Comparison of ENCODE assay signal across 1 cellular context in the genomic region with DNA sequence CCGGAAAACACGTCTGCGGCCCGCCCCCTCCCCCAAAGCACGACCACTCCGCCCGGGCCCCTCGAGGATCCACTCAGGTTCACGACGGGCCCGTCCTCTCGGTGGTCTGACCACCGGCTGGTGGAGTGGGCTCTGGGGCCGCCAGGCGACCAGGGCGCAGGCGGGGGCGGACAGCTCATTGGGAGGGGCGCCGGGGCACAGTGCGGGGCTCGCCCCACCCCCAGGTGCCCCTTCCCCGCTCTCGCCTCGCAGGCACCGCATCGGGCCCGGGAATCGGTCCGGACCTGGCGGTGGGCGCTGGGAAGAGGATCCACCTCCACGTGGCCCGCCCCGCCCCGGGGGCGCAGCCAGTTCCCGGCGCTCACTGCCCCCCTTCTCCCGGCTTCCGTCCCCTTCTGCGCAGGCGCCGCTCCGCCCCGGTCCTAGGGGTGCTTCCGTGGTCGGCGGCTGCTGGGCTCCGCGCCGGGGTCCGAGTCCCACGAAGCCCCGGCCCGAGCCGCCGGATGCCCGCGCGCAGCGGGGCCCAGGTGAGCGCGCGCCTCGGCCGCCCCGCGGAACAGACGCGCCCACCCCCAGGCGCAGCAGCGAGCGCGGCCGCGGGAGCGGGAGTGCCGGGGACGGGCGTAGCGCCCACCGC.
TF ChIP-seq lines count a peak whose summit lies in the region.

A gene with protein sequence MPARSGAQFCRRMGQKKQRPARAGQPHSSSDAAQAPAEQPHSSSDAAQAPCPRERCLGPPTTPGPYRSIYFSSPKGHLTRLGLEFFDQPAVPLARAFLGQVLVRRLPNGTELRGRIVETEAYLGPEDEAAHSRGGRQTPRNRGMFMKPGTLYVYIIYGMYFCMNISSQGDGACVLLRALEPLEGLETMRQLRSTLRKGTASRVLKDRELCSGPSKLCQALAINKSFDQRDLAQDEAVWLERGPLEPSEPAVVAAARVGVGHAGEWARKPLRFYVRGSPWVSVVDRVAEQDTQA (plus strand): TSS at position 419 of the 637 bp plus-strand sequence. CDS start 85 bp downstream, at position 504.

TF ChIP-seq in GM12878, 131 proteins besides CTCF, POLR2A, EP300 and RAD21 (continued from another document):
- TF ChIP-seq MYC (IDR thresholded peaks at IDR 0.05; ENCODE audit: insufficient read depth, insufficient read length, insufficient replicate concordance, low read length, severe bottlenecking) (peak; percentile 68), RBBP5 (conservative IDR thresholded peaks at IDR 0.05) (no peak), PAX8 (IDR thresholded peaks at IDR 0.05) (no peak), IKZF1 (conservative IDR thresholded peaks at IDR 0.05) (no peak; the same call in none of the 2 replicates), TARDBP (IDR thresholded peaks at IDR 0.05; ENCODE audit: borderline replicate concordance) (no peak), CBFB (IDR thresholded peaks at IDR 0.05; ENCODE audit: low read depth) (no peak), ZNF207 (IDR thresholded peaks at IDR 0.05; ENCODE audit: borderline replicate concordance) (no peak), SRF (IDR thresholded peaks at IDR 0.05; ENCODE audit: low read depth in 2 of 2, low read length in 2 of 2) (no peak), PML (IDR thresholded peaks at IDR 0.05; ENCODE audit: low read length) (0 out of 2 replicates have a peak, but pooled peaks have one; percentile 22), NR2C2 (IDR thresholded peaks at IDR 0.05; ENCODE audit: borderline replicate concordance, control insufficient read depth, insufficient read length, low read depth) (no peak), EZH2 (IDR thresholded peaks at IDR 0.05; ENCODE audit: borderline replicate concordance, control insufficient read depth, low read depth, low read length) (no peak), MXI1 (IDR thresholded peaks at IDR 0.05; ENCODE audit: low read depth, low read length) (peak; percentile 92)
- TF ChIP-seq, protein P1, sequence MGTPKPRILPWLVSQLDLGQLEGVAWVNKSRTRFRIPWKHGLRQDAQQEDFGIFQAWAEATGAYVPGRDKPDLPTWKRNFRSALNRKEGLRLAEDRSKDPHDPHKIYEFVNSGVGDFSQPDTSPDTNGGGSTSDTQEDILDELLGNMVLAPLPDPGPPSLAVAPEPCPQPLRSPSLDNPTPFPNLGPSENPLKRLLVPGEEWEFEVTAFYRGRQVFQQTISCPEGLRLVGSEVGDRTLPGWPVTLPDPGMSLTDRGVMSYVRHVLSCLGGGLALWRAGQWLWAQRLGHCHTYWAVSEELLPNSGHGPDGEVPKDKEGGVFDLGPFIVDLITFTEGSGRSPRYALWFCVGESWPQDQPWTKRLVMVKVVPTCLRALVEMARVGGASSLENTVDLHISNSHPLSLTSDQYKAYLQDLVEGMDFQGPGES (IDR thresholded peaks at IDR 0.05), result no peak
TF ChIP-seq in GM12878: peak in this region for 24.
